Comparison of ENCODE assay signal across 12 cellular contexts in the genomic region with DNA sequence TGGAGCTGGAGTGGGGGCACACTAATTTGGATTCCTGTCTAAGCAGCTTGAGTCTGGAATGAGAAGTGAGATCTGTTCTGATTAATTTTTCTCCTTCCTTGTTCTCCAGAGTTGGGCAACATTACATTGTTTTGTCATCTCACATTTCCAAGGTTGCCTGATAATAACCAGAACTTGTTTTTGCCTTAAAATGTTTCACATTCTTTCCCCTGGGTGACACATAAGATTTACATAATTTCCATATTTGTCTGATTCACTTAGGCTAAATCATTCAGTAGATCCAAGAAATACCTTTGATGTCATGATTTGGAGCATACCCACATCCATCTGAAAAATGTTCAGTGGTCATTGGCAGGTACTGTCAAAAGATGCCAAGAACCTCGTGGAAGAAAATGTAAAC.
DNase-seq lines count a peak whose midpoint lies in the region; ATAC-seq and TF ChIP-seq lines count a peak whose summit lies in the region.
"Had no signal": no experiment of that assay in that cellular context is flagged by ENCODE, and none has a peak within 500 bp of the region (broad histone marks: within the 10 kb centered on the region; RNA-seq: fewer than 3 reads in every experiment).

No MANE protein-coding gene starts in this region.

- peaks cover 65% of the 10 kb centered on the region for H3K4me1 Mint-ChIP-seq in activated T-cell treated with anti-CD3 and anti-CD28 coated beads, Interleukin-2, amount 50 U/mL, for 4 hours (ENCODE audit: low read depth)
- peaks cover 50% of the 10 kb centered on the region for H3K4me1 Mint-ChIP-seq in stimulated activated naive CD8-positive, alpha-beta T cell treated with anti-CD3 and anti-CD28 coated beads, Interleukin-15, amount 100 ng/mL, for 72 hours
- H3K4me1 Mint-ChIP-seq in activated CD4-positive, alpha-beta memory T cell treated with anti-CD3 and anti-CD28 coated beads, Interleukin-2, amount 10 ng/mL, durations not matched to agents 7 days and 5 days, result peaks cover 45% of the 10 kb centered on the region

- no peak overlapping the region for H3K4me3 Mint-ChIP-seq in activated T-cell treated with anti-CD3 and anti-CD28 coated beads, Interleukin-2, amount 50 U/mL, for 4 hours
- H3K4me3 Mint-ChIP-seq in stimulated activated naive CD8-positive, alpha-beta T cell treated with anti-CD3 and anti-CD28 coated beads, Interleukin-15, amount 100 ng/mL, for 72 hours, result no peak overlapping the region
- H3K4me3 Mint-ChIP-seq in activated CD4-positive, alpha-beta memory T cell treated with anti-CD3 and anti-CD28 coated beads, Interleukin-2, amount 10 ng/mL, durations not matched to agents 7 days and 5 days, result no peak overlapping the region
- H3K4me3 Mint-ChIP-seq: nephron had no signal

- POLR2A ChIA-PET in activated CD4-positive, alpha-beta memory T cell treated with anti-CD3 and anti-CD28 coated beads, Interleukin-2, amount 10 ng/mL, durations not matched to agents 7 days and 5 days (lab: Charles Lee), result interaction anchor here (1.6 kb wide), 1 partner anchor 13 kb away, joined by 4 read pairs; no protein-coding TSS in a partner anchor

- no peak overlapping the region for H3K4me3 ChIP-seq in hepatocyte
- H3K4me3 ChIP-seq: vagina had no signal

- peaks cover 13% of the 10 kb centered on the region for H3K4me1 ChIP-seq in hepatocyte (ENCODE audit: insufficient read depth)

- H4K20me1 ChIP-seq in hepatocyte (ENCODE audit: insufficient read depth, poor library complexity, severe bottlenecking), result no peaks in the 10 kb centered on the region

- CTCF ChIA-PET in activated CD4-positive, alpha-beta memory T cell treated with anti-CD3 and anti-CD28 coated beads, Interleukin-2, amount 10 ng/mL, durations not matched to agents 7 days and 5 days (lab: Charles Lee), result interaction anchor here (0.9 to 1.3 kb wide), 3 partner anchors 8 to 37 kb away, joined by 3 to 5 read pairs (median 3); no protein-coding TSS in a partner anchor

- 32% methylated on average over 1 of the region's 1 CpG for WGBS in hepatocyte (ENCODE audit: low lambda C conversion rate, missing lambda C conversion rate)

- peak overlapping the region; percentile 56 for H3K27ac ChIP-seq in hepatocyte
- H3K27ac ChIP-seq: vagina had no signal

- no peak for DNase-seq in activated T-cell treated with anti-CD3 and anti-CD28 coated beads, Interleukin-2, amount 50 U/mL, for 4 hours
- DNase-seq in activated T-cell treated with anti-CD3 and anti-CD28 coated beads for 4 hours (no peak), amniotic epithelial cell (ENCODE audit: low read depth) (peak; percentile 97), hepatocyte (ENCODE audit: low spot score) (no peak), activated gamma-delta T cell treated with Interleukin-2 at 50 U/mL for 16 hours (no peak), HK-2 (ENCODE audit: unreplicated experiment) (no peak)
- no peak for DNase-seq in stimulated activated naive CD8-positive, alpha-beta T cell treated with anti-CD3 and anti-CD28 coated beads, Interleukin-15, amount 100 ng/mL, for 72 hours
- DNase-seq in activated CD4-positive, alpha-beta memory T cell treated with anti-CD3 and anti-CD28 coated beads, Interleukin-2, amount 10 ng/mL, durations not matched to agents 7 days and 5 days, result no peak
- DNase-seq: activated CD4-positive, alpha-beta T cell treated with anti-CD3 and anti-CD28 coated beads, Interleukin-2, amount 10 ng/mL, durations not matched to agents 24 days and 14 days; amniotic stem cell had no signal

- H3K27ac Mint-ChIP-seq in stimulated activated naive CD8-positive, alpha-beta T cell treated with anti-CD3 and anti-CD28 coated beads, Interleukin-15, amount 100 ng/mL, for 72 hours, result no peak overlapping the region
- H3K27ac Mint-ChIP-seq in activated CD4-positive, alpha-beta memory T cell treated with anti-CD3 and anti-CD28 coated beads, Interleukin-2, amount 10 ng/mL, durations not matched to agents 7 days and 5 days, result no peak overlapping the region
- H3K27ac Mint-ChIP-seq: nephron had no signal

- H3K79me2 ChIP-seq in hepatocyte, result no peaks in the 10 kb centered on the region

- no peaks in the 10 kb centered on the region for H3K27me3 Mint-ChIP-seq in activated T-cell treated with anti-CD3 and anti-CD28 coated beads, Interleukin-2, amount 50 U/mL, for 4 hours (ENCODE audit: low read depth)
- no peaks in the 10 kb centered on the region for H3K27me3 Mint-ChIP-seq in stimulated activated naive CD8-positive, alpha-beta T cell treated with anti-CD3 and anti-CD28 coated beads, Interleukin-15, amount 100 ng/mL, for 72 hours
- no peaks in the 10 kb centered on the region for H3K27me3 Mint-ChIP-seq in activated CD4-positive, alpha-beta memory T cell treated with anti-CD3 and anti-CD28 coated beads, Interleukin-2, amount 10 ng/mL, durations not matched to agents 7 days and 5 days
- H3K27me3 Mint-ChIP-seq: activated CD4-positive, alpha-beta T cell treated with anti-CD3 and anti-CD28 coated beads, Interleukin-2, amount 10 ng/mL, durations not matched to agents 24 days and 14 days had no signal

- no peaks in the 10 kb centered on the region for H3K27me3 ChIP-seq in hepatocyte
- H3K27me3 ChIP-seq: vagina had no signal

- no peak overlapping the region for H3K4me2 ChIP-seq in hepatocyte

- no peaks in the 10 kb centered on the region for H3K9me2 ChIP-seq in hepatocyte (replicated peaks; ENCODE audit: insufficient read depth)

- peaks cover 6% of the 10 kb centered on the region for H3K9me3 Mint-ChIP-seq in activated T-cell treated with anti-CD3 and anti-CD28 coated beads, Interleukin-2, amount 50 U/mL, for 4 hours
- peaks cover 0 to 6% of the 10 kb centered on the region in 2 donors for H3K9me3 Mint-ChIP-seq in stimulated activated naive CD8-positive, alpha-beta T cell treated with anti-CD3 and anti-CD28 coated beads, Interleukin-15, amount 100 ng/mL, for 72 hours
- H3K9me3 Mint-ChIP-seq in activated CD4-positive, alpha-beta memory T cell treated with anti-CD3 and anti-CD28 coated beads, Interleukin-2, amount 10 ng/mL, durations not matched to agents 7 days and 5 days, result peaks cover 10% of the 10 kb centered on the region
- H3K9me3 Mint-ChIP-seq: nephron had no signal

- TF ChIP-seq CTCF in hepatocyte (IDR thresholded peaks at IDR 0.05; ENCODE audit: poor library complexity), result no peak

- H2AFZ ChIP-seq in hepatocyte, result no peak overlapping the region

- peak; percentile 41 to 48 for ATAC-seq in activated T-cell treated with anti-CD3 and anti-CD28 coated beads, Interleukin-2, amount 50 U/mL, for 4 hours
- ATAC-seq in stimulated activated naive CD8-positive, alpha-beta T cell treated with anti-CD3 and anti-CD28 coated beads, Interleukin-15, amount 100 ng/mL, for 72 hours, result peak; percentile 46

- H3K9me3 ChIP-seq in hepatocyte (ENCODE audit: low read depth), result no peaks in the 10 kb centered on the region
- H3K9me3 ChIP-seq: vagina had no signal

- peaks cover 3% of the 10 kb centered on the region for H3K36me3 Mint-ChIP-seq in activated T-cell treated with anti-CD3 and anti-CD28 coated beads, Interleukin-2, amount 50 U/mL, for 4 hours (ENCODE audit: insufficient read depth)
- peaks cover 21% of the 10 kb centered on the region for H3K36me3 Mint-ChIP-seq in activated CD4-positive, alpha-beta memory T cell treated with anti-CD3 and anti-CD28 coated beads, Interleukin-2, amount 10 ng/mL, durations not matched to agents 7 days and 5 days (ENCODE audit: low read depth)

- no peaks in the 10 kb centered on the region for H3K36me3 ChIP-seq in hepatocyte (replicated peaks; ENCODE audit: insufficient read depth, low read depth)
- H3K36me3 ChIP-seq: vagina had no signal
